1 cellular context compared by ENCODE assay signal in the genomic region with DNA sequence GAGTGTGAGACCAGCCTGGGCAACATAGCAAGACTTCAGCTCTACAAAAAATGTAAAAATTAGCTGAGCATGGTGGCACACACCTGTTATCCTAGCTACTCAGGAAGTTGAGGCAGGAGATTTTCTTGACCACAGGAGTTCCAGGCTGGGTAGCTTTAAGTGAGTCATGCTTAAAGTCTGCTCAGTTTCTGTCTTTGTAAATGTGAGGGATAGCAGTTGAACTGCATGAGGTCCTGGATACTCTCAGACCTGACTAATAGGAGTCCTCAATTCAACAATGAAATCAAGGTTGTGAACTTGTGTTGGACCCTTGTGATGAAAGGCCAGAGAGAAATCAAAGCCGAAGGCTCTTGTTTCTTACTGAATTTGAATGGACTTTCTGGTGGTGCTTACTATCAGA.
TF ChIP-seq lines count a peak whose summit lies in the region.

No MANE protein-coding gene starts in this region.

TF ChIP-seq in HEK293, 187 proteins besides CTCF, POLR2A, EP300 and RAD21 (continued from another document):
- TF ChIP-seq ZNF133 (tag by site-specific recombination; IDR thresholded peaks at IDR 0.05) (peak; percentile 24; the same call in 1 of the 2 replicates), ZNF555 (tag by site-specific recombination; conservative IDR thresholded peaks at IDR 0.05) (no peak)
TF ChIP-seq in HEK293: peak in this region for 1.
